In the genomic region with DNA sequence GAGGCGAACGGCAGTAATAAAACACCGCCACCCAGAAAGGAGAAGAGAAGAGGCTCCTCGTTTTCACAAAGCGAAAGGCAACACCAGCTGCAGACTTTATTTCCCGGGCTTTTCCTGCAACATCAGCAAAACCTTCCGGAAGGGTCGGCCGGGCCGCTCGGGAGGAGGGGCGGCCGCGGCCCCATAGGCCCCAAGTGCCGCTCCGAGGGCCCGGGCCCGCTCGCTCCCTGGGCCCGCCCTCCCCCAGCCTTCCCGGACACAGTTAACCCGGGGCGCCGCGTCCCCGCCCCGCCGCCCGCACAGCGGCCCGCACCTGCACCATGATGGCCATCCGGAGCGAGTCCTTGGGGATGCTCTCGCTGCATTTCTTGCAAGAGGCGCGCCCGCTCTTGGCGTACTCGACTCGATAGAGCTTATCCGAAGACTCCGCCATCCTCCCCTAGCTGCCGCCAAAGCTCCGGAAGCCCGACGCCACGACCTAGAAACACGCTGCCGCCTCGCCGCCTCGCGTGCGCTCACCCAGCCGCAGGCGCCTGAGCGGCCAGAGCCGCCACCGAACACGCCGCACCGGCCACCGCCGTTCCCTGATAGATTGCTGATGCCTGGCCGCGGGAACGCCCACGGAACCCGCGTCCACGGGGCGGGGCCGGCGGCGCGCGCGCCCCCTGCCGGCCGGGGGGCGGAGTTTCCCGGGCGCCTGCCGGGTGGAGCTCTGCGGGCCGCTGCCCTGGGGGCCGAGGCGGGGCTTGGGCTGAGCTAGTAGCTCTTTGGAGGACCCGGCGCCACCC, we compare ENCODE assay signal across 8 cellular contexts. TPM values are rescaled to one million over a fixed set of nuclear protein-coding genes. Genes with fewer than 3 reads are reported as not detected.
A peak's percentile ranks its signal among the peaks of the same experiment; 100 is the strongest.
DNase-seq lines count a peak whose midpoint lies in the region; ATAC-seq and TF ChIP-seq lines count a peak whose summit lies in the region.

Gene PARP1, minus strand, starts transcription at position 597 of the 788 bp plus-strand sequence. Its CDS starts 164 bp downstream, at position 433.

- ATAC-seq in GM18907 (IDR thresholded peaks at IDR 0.05; ENCODE audit: unreplicated experiment): peak; percentile 83
- peak; percentile 69 for ATAC-seq in HG03139 (IDR thresholded peaks at IDR 0.05; ENCODE audit: unreplicated experiment)

- H3K4me1 ChIP-seq in mammary epithelial cell (ENCODE audit: insufficient read depth, low read length): peaks cover 18% of the 10 kb centered on the region
- peaks cover 37 to 52% (median 48%) of the 10 kb centered on the region in 6 donors for H3K4me1 ChIP-seq in spleen

- H3K4me1 Mint-ChIP-seq in immature natural killer cell: peaks cover 45 to 46% of the 10 kb centered on the region in 2 donors

- dilution Hi-C loops in mammary epithelial cell (cut with HindIII; ENCODE audit: low sequenced_read_pairs): no loop called here

- intact Hi-C loops in mammary epithelial cell (cut with micrococcal nuclease): loop anchor here (5.0 kb wide), 2 partner anchors 205 to 280 kb away; no protein-coding TSS in a partner anchor
- intact Hi-C loops in spleen (cut with DNase I; ENCODE audit: low total_unique reads): no loop called here

- H3K27ac ChIP-seq in mammary epithelial cell (ENCODE audit: insufficient read depth, low read depth, low read length): peak within 1 kb of the TSS; percentile 40
- H3K27ac ChIP-seq in spleen: peak within 1 kb of the TSS; percentile 77 to 95 (median 90)

- H3K27me3 ChIP-seq in mammary epithelial cell (ENCODE audit: insufficient read depth, low read length): no peaks in the 10 kb centered on the region
- no peaks in the 10 kb centered on the region for H3K27me3 ChIP-seq in spleen (replicated peaks in 1 of 7)

- in situ Hi-C loops in mammary epithelial cell (cut with MboI; ENCODE audit: low sequenced_read_pairs in 2 of 2): no loop called here

- H3K36me3 ChIP-seq in mammary epithelial cell (ENCODE audit: insufficient read depth, low read length) (no peaks in the 10 kb centered on the region), spleen (peaks cover 0 to 5% (median 0%) of the 10 kb centered on the region in 6 donors)

- H3K9me3 Mint-ChIP-seq in immature natural killer cell: no peaks in the 10 kb centered on the region

- BruUV-seq in mammary epithelial cell (replicated peaks; lab: Mats Ljungman, UMichigan): TSS peak; percentile 56

- H3K4me2 ChIP-seq in mammary epithelial cell (ENCODE audit: insufficient read depth, low read depth, low read length): peak within 1 kb of the TSS; percentile 95

- H4K20me1 ChIP-seq in mammary epithelial cell (ENCODE audit: insufficient read depth, low read length): peaks cover 2% of the 10 kb centered on the region

- CTCF ChIA-PET in mammary epithelial cell (lab: Charles Lee; ENCODE audit: low non-redundant PET): interaction anchor here (0.5 to 1.0 kb wide), 9 partner anchors 17 to 933 kb away, joined by 3 to 7 read pairs (median 3); partner anchors contain the start of gene LIN9

- H3K9me3 ChIP-seq in mammary epithelial cell (replicated peaks; ENCODE audit: insufficient read depth, low read length) (no peaks in the 10 kb centered on the region), spleen (no peaks in the 10 kb centered on the region)

- H3K27me3 Mint-ChIP-seq in immature natural killer cell (ENCODE audit: low read depth in 3 of 3): peaks cover 4 to 18% (median 6%) of the 10 kb centered on the region in 3 donors

- H2AFZ ChIP-seq in mammary epithelial cell (ENCODE audit: low read depth, low read length): peak within 1 kb of the TSS; percentile 94

- H3K9ac ChIP-seq in mammary epithelial cell (ENCODE audit: insufficient read depth, low read length): peak within 1 kb of the TSS; percentile 31

- H3K4me3 Mint-ChIP-seq in immature natural killer cell: peak within 1 kb of the TSS; percentile 93 to 98 (median 95)

- H3K27ac Mint-ChIP-seq in immature natural killer cell: peak within 1 kb of the TSS; percentile 88 to 96 (median 92)

- peaks cover 44% of the 10 kb centered on the region for H3K79me2 ChIP-seq in mammary epithelial cell (ENCODE audit: insufficient read depth, low read length)

- peaks cover 0 to under 1% (median 0%) of the 10 kb centered on the region in 3 donors for H3K36me3 Mint-ChIP-seq in immature natural killer cell

- WGBS in mammary epithelial cell (ENCODE audit: low coverage, missing lambda C conversion rate): 0% methylated on average over 21 of the region's 90 CpGs
- 0 to 1% (median 0%) methylated on average over 63 to 90 of the region's 90 CpGs for WGBS in spleen, 5 donors

- TF ChIP-seq POLR2A in spleen (IDR thresholded peaks at IDR 0.05): peak in 1 of 3 donors; percentile 86

- H3K4me3 ChIP-seq in AG09309 (ENCODE audit: control insufficient read depth, low read depth, low read length) (peak within 1 kb of the TSS; percentile 79), WI38 (ENCODE audit: low read depth, low read length) (peak within 1 kb of the TSS; percentile 80), mammary epithelial cell (replicated peaks in 1 of 3; ENCODE audit: insufficient read depth in 1 of 3, low read depth in 2 of 3, low read length in 3 of 3) (peak within 1 kb of the TSS; percentile 75 to 83 (median 77)), spleen (peak within 1 kb of the TSS; percentile 69 to 100 (median 96))

- DNase-seq in AG09309 (ENCODE audit: low read depth) (peak; percentile 41), NCI-H2227 treated with DMSO at 0.1 percent for 48 hours (lab: John Stamatoyannopoulos, UW) (peak; percentile 91), mammary epithelial cell (peak; percentile 79), immature natural killer cell (peak; percentile 89 to 91 (median 90)), spleen (peak; percentile 98)

- TF ChIP-seq CTCF in AG09309 (IDR thresholded peaks at IDR 0.05; ENCODE audit: control insufficient read depth, insufficient read depth, low read depth, low read length, missing control alignments) (peak; percentile 26), WI38 (IDR thresholded peaks at IDR 0.05; ENCODE audit: low read depth, low read length) (peak; percentile 34), mammary epithelial cell (conservative IDR thresholded peaks at IDR 0.05 in 1 of 2, IDR thresholded peaks at IDR 0.05 in 1 of 2; ENCODE audit: extremely low read depth in 1 of 2, insufficient read depth in 1 of 2, low read depth in 1 of 2, low read length in 2 of 2) (peak; percentile 22 to 42), spleen (IDR thresholded peaks at IDR 0.05 in 8 of 11, conservative IDR thresholded peaks at IDR 0.05 in 3 of 11) (peak in 10 of 11 experiments; percentile 12 to 98 (median 89))

RNA-seq across cellular contexts. Expression of gene PARP1, which starts in this region (rescaled TPM):
- 10 to 100 TPM; 67.7 to 80.8 TPM for total RNA-seq in mammary epithelial cell
- 99.4 TPM for polyA plus RNA-seq in mammary epithelial cell
- polyA minus RNA-seq in mammary epithelial cell: 205 TPM
- 100 to 1,000 TPM in 1 of 3 donors, 10 to 100 TPM in 2; 36.7 to 130 (median 63.2) TPM for polyA plus RNA-seq in immature natural killer cell
- total RNA-seq in spleen: 100 to 1,000 TPM; 119 to 213 (median 134) TPM
- 10 to 100 TPM; 39.2 to 71.8 (median 69.7) TPM for polyA plus RNA-seq in spleen

Comparison
In these comparisons a context has a peak if more than half of its experiments do, and no peak if none do; other contexts are left out.
1. Peak in every context shown above with its lines: DNase-seq, ATAC-seq, H3K4me3 ChIP-seq and H3K27ac ChIP-seq.
2. DNase-seq: peak in every context shown above with its lines; median percentile 98 in spleen; 91 in NCI-H2227 treated with DMSO at 0.1 percent for 48 hours; 90 in immature natural killer cell; 79 in mammary epithelial cell; 41 in AG09309.
3. CTCF ChIP-seq: peak in every context shown above with its lines; median percentile 89 in spleen; 34 in WI38; 32 in mammary epithelial cell; 26 in AG09309.